7 cellular contexts compared by ENCODE assay signal in the genomic region with DNA sequence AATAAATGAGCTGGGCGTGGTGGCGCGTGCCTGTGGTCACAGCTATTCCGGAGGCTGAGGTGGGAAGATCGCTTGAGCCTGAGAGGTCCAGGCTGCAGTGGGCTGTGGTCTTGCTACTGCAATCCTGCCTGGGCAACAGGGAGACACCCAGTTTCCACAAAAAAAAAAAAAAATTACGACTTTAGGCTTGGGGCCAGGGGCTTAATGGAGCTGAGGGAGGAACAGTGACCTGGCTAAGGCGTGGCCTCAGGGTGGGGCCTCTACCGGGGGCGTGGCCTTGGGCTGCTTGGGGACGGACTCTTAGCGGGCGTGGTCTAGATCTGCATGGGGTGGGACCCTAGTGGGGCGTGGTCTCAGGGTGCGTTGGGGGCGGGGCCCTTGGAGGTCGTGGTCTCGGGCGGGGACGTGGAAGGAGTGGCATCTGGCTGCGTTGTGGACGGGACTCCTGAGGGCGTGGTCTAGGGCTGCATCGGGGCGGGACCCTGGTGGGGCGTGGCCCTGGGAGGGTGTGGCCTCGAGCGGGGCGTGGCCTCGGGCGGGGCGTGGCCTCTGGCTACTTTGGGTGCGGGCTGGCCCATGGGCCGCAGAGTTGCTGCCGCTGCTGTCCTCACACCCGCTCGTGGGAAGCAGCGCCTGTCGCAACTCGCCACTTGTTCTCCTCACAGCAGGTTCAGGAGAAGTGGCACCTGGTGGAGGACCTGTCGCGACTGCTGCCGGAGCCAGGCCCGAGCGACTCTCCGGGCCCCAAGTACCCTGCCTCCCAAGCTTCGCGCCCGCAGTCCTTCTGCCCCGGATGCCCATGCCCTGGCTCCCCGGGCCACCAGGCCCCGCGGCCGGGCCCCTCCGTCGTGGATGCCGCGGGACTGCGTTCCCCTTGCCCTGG. TPM values are rescaled to one million over a fixed set of nuclear protein-coding genes. Genes with fewer than 3 reads are reported as not detected.
DNase-seq lines count a peak whose midpoint lies in the region; ATAC-seq and TF ChIP-seq lines count a peak whose summit lies in the region.

No MANE protein-coding gene starts in this region.

- H3K36me3 ChIP-seq in adrenal gland (replicated peaks in 1 of 2) = no peaks in the 10 kb centered on the region

- no peak for TF ChIP-seq CTCF in adrenal gland (IDR thresholded peaks at IDR 0.05)

- H3K27me3 ChIP-seq in adrenal gland = no peaks in the 10 kb centered on the region

- 28 to 34% (median 31%) methylated on average over 21 to 58 of the region's 58 CpGs for WGBS in adrenal gland, 4 donors

- DNase-seq in NCI-H1436 (lab: John Stamatoyannopoulos, UW) (peak; percentile 94), T-helper 2 cell (peak; percentile 85 to 95 (median 95)), adrenal gland (peak; percentile 86 to 96 (median 93)), iPS-NIHi7 (ENCODE audit: extremely low spot score) (peak; percentile 97)
- DNase-seq in stimulated activated CD4-positive, alpha-beta T cell treated with anti-CD3 and anti-CD28 coated beads, Interleukin-2, amount 100 ng/mL, for 48 hours = peak; percentile 92 to 98

- H3K9me3 ChIP-seq in adrenal gland (replicated peaks in 1 of 3) = no peaks in the 10 kb centered on the region

- peak in 1 of 2 donors; percentile 34 for TF ChIP-seq POLR2A in adrenal gland (IDR thresholded peaks at IDR 0.05)

- H3K27ac ChIP-seq in adrenal gland = peak overlapping the region in 2 of 5 donors; percentile 55 to 63

- ATAC-seq in GM18520 (IDR thresholded peaks at IDR 0.05; ENCODE audit: unreplicated experiment) = peak; percentile 57
- peak; percentile 59 for ATAC-seq in HG02884 (IDR thresholded peaks at IDR 0.05; ENCODE audit: unreplicated experiment)

- intact Hi-C loops in adrenal gland (cut with DNase I) = no loop called here

- peaks cover 21 to 39% of the 10 kb centered on the region in 2 donors for H3K4me1 ChIP-seq in adrenal gland (replicated peaks in 1 of 2)

- H3K4me3 ChIP-seq in adrenal gland = peak overlapping the region in 1 of 4 donors; percentile 34

RNA-seq across cellular contexts. Expression of a gene that starts 5.8 kb away (rescaled TPM):
- total RNA-seq in adrenal gland = not detected
- polyA plus RNA-seq in adrenal gland = not detected

RNA-seq across cellular contexts. Expression of a gene that starts 9.8 kb away (rescaled TPM):
- 10 to 100 TPM in 3 of 8 donors, 1 to 10 TPM in 5; 2.2 to 13.2 (median 6.8) TPM for total RNA-seq in adrenal gland
- 10 to 100 TPM in 1 of 3 donors, 1 to 10 TPM in 1, under 1 TPM in 1; 0.99 to 28.8 (median 6.0) TPM for polyA plus RNA-seq in adrenal gland

RNA-seq across cellular contexts. Expression of a gene that starts 11.9 kb away (rescaled TPM):
- total RNA-seq in adrenal gland = 10 to 100 TPM in 7 of 8 donors, 1 to 10 TPM in 1; 6.0 to 38.9 (median 19.1) TPM
- polyA plus RNA-seq in adrenal gland = 10 to 100 TPM in 2 of 3 donors, 1 to 10 TPM in 1; 2.5 to 79.0 (median 40.3) TPM

RNA-seq across cellular contexts. Expression of a gene that starts 28.0 kb away (rescaled TPM):
- total RNA-seq in adrenal gland = 10 to 100 TPM; 36.3 to 98.1 (median 62.9) TPM
- polyA plus RNA-seq in adrenal gland = 10 to 100 TPM; 32.7 to 85.5 (median 38.9) TPM

RNA-seq across cellular contexts. Expression of a gene that starts 46.4 kb away (rescaled TPM):
- 1 to 10 TPM; 2.0 to 8.5 (median 2.5) TPM for total RNA-seq in adrenal gland
- 1 to 10 TPM; 1.3 to 2.6 (median 1.6) TPM for polyA plus RNA-seq in adrenal gland
